In genomic region chr10:78760463-78761240, GRCh38 we compare ENCODE assay signal across 1 cellular context.
A peak's percentile ranks its signal among the peaks of the same experiment; 100 is the strongest.
TF ChIP-seq lines count a peak whose summit lies in the region.

No MANE protein-coding gene starts in this region.

TF ChIP-seq in HepG2, 621 proteins besides CTCF, POLR2A, EP300 and RAD21 (continued from another document):
- TF ChIP-seq TERF1 (CRISPR knock-in tag; IDR thresholded peaks at IDR 0.05) (no peak), ZNF816 (CRISPR knock-in tag; IDR thresholded peaks at IDR 0.05; ENCODE audit: borderline replicate concordance) (no peak), SKIL (CRISPR knock-in tag; IDR thresholded peaks at IDR 0.05; ENCODE audit: borderline replicate concordance) (no peak), TFAP4 (IDR thresholded peaks at IDR 0.05; ENCODE audit: borderline replicate concordance, low read depth) (no peak), ZNF496 (CRISPR knock-in tag; IDR thresholded peaks at IDR 0.05; ENCODE audit: insufficient replicate concordance) (no peak), ZNF18 (CRISPR knock-in tag; IDR thresholded peaks at IDR 0.05; ENCODE audit: insufficient replicate concordance) (no peak), RXRB (CRISPR knock-in tag; IDR thresholded peaks at IDR 0.05; ENCODE audit: borderline replicate concordance) (peak; percentile 75; the same call in 1 of the 2 replicates), HNF4A (CRISPR knock-in tag; IDR thresholded peaks at IDR 0.05) (peak; percentile 24; the same call in 1 of the 2 replicates), RBAK (CRISPR knock-in tag; IDR thresholded peaks at IDR 0.05) (no peak), SOX13 (IDR thresholded peaks at IDR 0.05) (no peak), SOX13 (CRISPR knock-in tag; conservative IDR thresholded peaks at IDR 0.05 in 1 of 2, IDR thresholded peaks at IDR 0.05 in 1 of 2) (peak in 1 of 2 experiments; percentile 64; a peak in 2 of 4 replicates), ZNF557 (CRISPR knock-in tag; IDR thresholded peaks at IDR 0.05) (no peak), FOSL2 (CRISPR knock-in tag; IDR thresholded peaks at IDR 0.05) (0 out of 2 replicates have a peak, but pooled peaks have one; percentile 12), PPARG (CRISPR knock-in tag; conservative IDR thresholded peaks at IDR 0.05) (peak; percentile 74), HOXA5 (CRISPR knock-in tag; IDR thresholded peaks at IDR 0.05) (no peak)
- TF ChIP-seq, protein P1, sequence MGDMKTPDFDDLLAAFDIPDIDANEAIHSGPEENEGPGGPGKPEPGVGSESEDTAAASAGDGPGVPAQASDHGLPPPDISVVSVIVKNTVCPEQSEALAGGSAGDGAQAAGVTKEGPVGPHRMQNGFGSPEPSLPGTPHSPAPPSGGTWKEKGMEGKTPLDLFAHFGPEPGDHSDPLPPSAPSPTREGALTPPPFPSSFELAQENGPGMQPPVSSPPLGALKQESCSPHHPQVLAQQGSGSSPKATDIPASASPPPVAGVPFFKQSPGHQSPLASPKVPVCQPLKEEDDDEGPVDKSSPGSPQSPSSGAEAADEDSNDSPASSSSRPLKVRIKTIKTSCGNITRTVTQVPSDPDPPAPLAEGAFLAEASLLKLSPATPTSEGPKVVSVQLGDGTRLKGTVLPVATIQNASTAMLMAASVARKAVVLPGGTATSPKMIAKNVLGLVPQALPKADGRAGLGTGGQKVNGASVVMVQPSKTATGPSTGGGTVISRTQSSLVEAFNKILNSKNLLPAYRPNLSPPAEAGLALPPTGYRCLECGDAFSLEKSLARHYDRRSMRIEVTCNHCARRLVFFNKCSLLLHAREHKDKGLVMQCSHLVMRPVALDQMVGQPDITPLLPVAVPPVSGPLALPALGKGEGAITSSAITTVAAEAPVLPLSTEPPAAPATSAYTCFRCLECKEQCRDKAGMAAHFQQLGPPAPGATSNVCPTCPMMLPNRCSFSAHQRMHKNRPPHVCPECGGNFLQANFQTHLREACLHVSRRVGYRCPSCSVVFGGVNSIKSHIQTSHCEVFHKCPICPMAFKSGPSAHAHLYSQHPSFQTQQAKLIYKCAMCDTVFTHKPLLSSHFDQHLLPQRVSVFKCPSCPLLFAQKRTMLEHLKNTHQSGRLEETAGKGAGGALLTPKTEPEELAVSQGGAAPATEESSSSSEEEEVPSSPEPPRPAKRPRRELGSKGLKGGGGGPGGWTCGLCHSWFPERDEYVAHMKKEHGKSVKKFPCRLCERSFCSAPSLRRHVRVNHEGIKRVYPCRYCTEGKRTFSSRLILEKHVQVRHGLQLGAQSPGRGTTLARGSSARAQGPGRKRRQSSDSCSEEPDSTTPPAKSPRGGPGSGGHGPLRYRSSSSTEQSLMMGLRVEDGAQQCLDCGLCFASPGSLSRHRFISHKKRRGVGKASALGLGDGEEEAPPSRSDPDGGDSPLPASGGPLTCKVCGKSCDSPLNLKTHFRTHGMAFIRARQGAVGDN (CRISPR knock-in tag; IDR thresholded peaks at IDR 0.05) = peak; percentile 5; the same call in 1 of the 2 replicates
- TF ChIP-seq, protein P2, sequence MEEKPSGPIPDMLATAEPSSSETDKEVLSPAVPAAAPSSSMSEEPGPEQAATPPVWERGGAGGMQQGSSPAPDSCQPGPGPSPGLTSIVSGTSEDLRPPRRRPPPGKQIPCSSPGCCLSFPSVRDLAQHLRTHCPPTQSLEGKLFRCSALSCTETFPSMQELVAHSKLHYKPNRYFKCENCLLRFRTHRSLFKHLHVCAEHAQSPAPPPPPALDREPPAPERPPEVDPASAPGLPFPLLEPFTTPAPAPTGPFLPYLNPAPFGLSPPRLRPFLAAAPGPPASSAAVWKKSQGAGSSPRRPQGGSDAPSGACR (CRISPR knock-in tag; IDR thresholded peaks at IDR 0.05) = no peak
- TF ChIP-seq, protein P3, sequence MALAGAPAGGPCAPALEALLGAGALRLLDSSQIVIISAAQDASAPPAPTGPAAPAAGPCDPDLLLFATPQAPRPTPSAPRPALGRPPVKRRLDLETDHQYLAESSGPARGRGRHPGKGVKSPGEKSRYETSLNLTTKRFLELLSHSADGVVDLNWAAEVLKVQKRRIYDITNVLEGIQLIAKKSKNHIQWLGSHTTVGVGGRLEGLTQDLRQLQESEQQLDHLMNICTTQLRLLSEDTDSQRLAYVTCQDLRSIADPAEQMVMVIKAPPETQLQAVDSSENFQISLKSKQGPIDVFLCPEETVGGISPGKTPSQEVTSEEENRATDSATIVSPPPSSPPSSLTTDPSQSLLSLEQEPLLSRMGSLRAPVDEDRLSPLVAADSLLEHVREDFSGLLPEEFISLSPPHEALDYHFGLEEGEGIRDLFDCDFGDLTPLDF (CRISPR knock-in tag; IDR thresholded peaks at IDR 0.05) = no peak
